ENCODE assay signal across 20 cellular contexts in genomic region chr4:183254162-183254561, GRCh38.
"Had no signal": no experiment of that assay in that cellular context is flagged by ENCODE, and none has a peak within 500 bp of the region (broad histone marks: within the 10 kb centered on the region; RNA-seq: fewer than 3 reads in every experiment).

No MANE protein-coding gene starts in this region.

- H3K27me3 ChIP-seq: hepatocyte, neural progenitor cell, ovary, right atrium auricular region, sigmoid colon, stomach, transverse colon had no signal

- H3K9ac ChIP-seq: neural progenitor cell had no signal

- H3K79me2 ChIP-seq: hepatocyte had no signal

- H3K4me1 ChIP-seq: neural progenitor cell had no signal

- H3K36me3 Mint-ChIP-seq: natural killer cell had no signal

- H2AFZ ChIP-seq: hepatocyte, neural progenitor cell had no signal

- H3K36me3 ChIP-seq: neural progenitor cell, ovary, transverse colon had no signal

- FAIRE-seq: kidney had no signal

- H3K4me2 ChIP-seq: hepatocyte, neural progenitor cell had no signal

- H3K27ac Mint-ChIP-seq: natural killer cell, neural progenitor cell had no signal

- H3K4me3 ChIP-seq: hepatocyte, neural progenitor cell, ovary, right atrium auricular region, sigmoid colon, skin epidermis, stomach, thoracic aorta, transverse colon had no signal

- DNase-seq: effector memory CD4-positive, alpha-beta T cell; erythroblast; foreskin melanocyte; head of caudate nucleus; kidney; mammary epithelial cell; natural killer cell; nucleus accumbens; ovary; sigmoid colon; stimulated activated CD4-positive, alpha-beta T cell treated with anti-CD3 and anti-CD28 coated beads, Interleukin-12 subunit alpha, Interleukin-12 subunit beta, amount 100 ng/mL, for 4 hours; stimulated activated naive CD4-positive, alpha-beta T cell; stomach; substantia nigra; transverse colon had no signal

- ATAC-seq: natural killer cell had no signal

- H3K4me3 Mint-ChIP-seq: natural killer cell, neural progenitor cell had no signal

- H3K9me3 ChIP-seq: ovary, right atrium auricular region, sigmoid colon, stomach, thoracic aorta, transverse colon had no signal

- H3K4me1 Mint-ChIP-seq: natural killer cell, neural progenitor cell had no signal

- H3K9me3 Mint-ChIP-seq: natural killer cell, neural progenitor cell had no signal

- H3K27ac ChIP-seq: hepatocyte, neural progenitor cell, ovary, right atrium auricular region, skin epidermis, stomach, thoracic aorta, transverse colon had no signal
